8 cellular contexts compared by ENCODE assay signal in genomic region chr19:10193666-10194499, GRCh38. TPM values are rescaled to one million over a fixed set of nuclear protein-coding genes. Genes with fewer than 3 reads are reported as not detected.
DNase-seq lines count a peak whose midpoint lies in the region; ATAC-seq and TF ChIP-seq lines count a peak whose summit lies in the region.

No MANE protein-coding gene starts in this region.

- H3K9me3 ChIP-seq in AG04450 (ENCODE audit: control insufficient read depth, insufficient read depth, low read length) = peaks cover 4% of the 10 kb centered on the region; the same call in 1 of the 2 replicates

- H3K27me3 ChIP-seq in AG04450 (ENCODE audit: control insufficient read depth, insufficient read depth, low read length) = no peaks in the 10 kb centered on the region

- H3K4me3 ChIP-seq in AG04450 (ENCODE audit: low read depth, low read length) = peak overlapping the region; percentile 85

- POLR2A ChIA-PET in AG04450 (lab: Yijun Ruan, JAX) = interaction anchor here (0.6 to 2.3 kb wide), 8 partner anchors 11 to 140 kb away, joined by 3 to 11 read pairs (median 6); partner anchors contain the start of gene MRPL4

- CTCF ChIA-PET in AG04450 (lab: Charles Lee) = interaction anchor here (1.2 to 2.1 kb wide), 2 partner anchors 65 to 73 kb away, joined by 3 to 5 read pairs; no protein-coding TSS in a partner anchor

- ATAC-seq in GM18870 (IDR thresholded peaks at IDR 0.05; ENCODE audit: unreplicated experiment) (peak; percentile 12), HG03280 (IDR thresholded peaks at IDR 0.05; ENCODE audit: unreplicated experiment) (peak; percentile 19)

- H3K27ac ChIP-seq in AG04450 (ENCODE audit: low read depth, low read length) = peak overlapping the region; percentile 73
- H3K27ac ChIP-seq in temporal lobe (ENCODE audit: low read depth, low read length) = peak overlapping the region; percentile 85

- DNase-seq in AG04450 (ENCODE audit: low read depth, low spot score) (no peak), SW 1271 (lab: John Stamatoyannopoulos, UW) (peak; percentile 52 to 80), mesenteric fat pad (ENCODE audit: low spot score) (peak; percentile 92), epidermal melanocyte (ENCODE audit: insufficient read length, low spot score) (no peak)
- peak; percentile 21 for DNase-seq in effector CD8-positive, alpha-beta T cell (lab: John Stamatoyannopoulos, UW)

- no peak for TF ChIP-seq CTCF in AG04450 (IDR thresholded peaks at IDR 0.05; ENCODE audit: low read depth, low read length)

RNA-seq across cellular contexts. Expression of gene DNMT1, which starts 0.9 kb away (rescaled TPM):
- polyA plus RNA-seq in AG04450 (2011; rRNA removed) = 54.5 and 60.7 TPM in 2 replicates
- polyA minus RNA-seq in AG04450 (2011; rRNA and poly(A)+ RNA removed) = 56.4 and 66.8 TPM in 2 replicates
- total RNA-seq in mesenteric fat pad = 57.7 TPM
- total RNA-seq in temporal lobe = 37.1 TPM

RNA-seq across cellular contexts. Expression of gene S1PR2, which starts 37.2 kb away (rescaled TPM):
- 19.7 and 25.1 TPM in 2 replicates for polyA plus RNA-seq in AG04450 (2011; rRNA removed)
- polyA minus RNA-seq in AG04450 (2011; rRNA and poly(A)+ RNA removed) = 78.7 and 106 TPM in 2 replicates
- 13.3 TPM for total RNA-seq in mesenteric fat pad
- 2.5 TPM for total RNA-seq in temporal lobe

RNA-seq across cellular contexts. Expression of gene MRPL4, which starts 58.1 kb away (rescaled TPM):
- 28.5 and 41.4 TPM in 2 replicates for polyA plus RNA-seq in AG04450 (2011; rRNA removed)
- 14.1 and 20.6 TPM in 2 replicates for polyA minus RNA-seq in AG04450 (2011; rRNA and poly(A)+ RNA removed)
- total RNA-seq in mesenteric fat pad (54.5 TPM), temporal lobe (13.0 TPM)

Comparison
In these comparisons a context has a peak if more than half of its experiments do, and no peak if none do; other contexts are left out.
1. DNase-seq: peak in SW 1271 (2 of 2), effector CD8-positive, alpha-beta T cell (single experiment) and mesenteric fat pad (single experiment); none in AG04450 (single experiment) and epidermal melanocyte (single experiment).